Comparison of ENCODE assay signal across 16 cellular contexts in genomic region chr16:1680361-1680760, GRCh38. TPM values are rescaled to one million over a fixed set of nuclear protein-coding genes. Genes with fewer than 3 reads are reported as not detected.
A peak's percentile ranks its signal among the peaks of the same experiment; 100 is the strongest.
DNase-seq lines count a peak whose midpoint lies in the region; ATAC-seq and TF ChIP-seq lines count a peak whose summit lies in the region.
"Had no signal": no experiment of that assay in that cellular context is flagged by ENCODE, and none has a peak within 500 bp of the region (broad histone marks: within the 10 kb centered on the region; RNA-seq: fewer than 3 reads in every experiment).

No MANE protein-coding gene starts in this region.

- H3K4me1 ChIP-seq in GM23338 (ENCODE audit: insufficient read depth) (peaks cover 31% of the 10 kb centered on the region), OCI-LY7 (ENCODE audit: insufficient read depth, low read length, poor library complexity, severe bottlenecking) (peaks cover 22% of the 10 kb centered on the region)

- no peaks in the 10 kb centered on the region for H3K9me3 Mint-ChIP-seq in CD4-positive, alpha-beta T cell
- no peaks in the 10 kb centered on the region for H3K9me3 Mint-ChIP-seq in GM23338
- no peaks in the 10 kb centered on the region for H3K9me3 Mint-ChIP-seq in activated T-helper 2 cell treated with anti-CD3 and anti-CD28 coated beads, Interferon-gamma antibody, Interleukin-2, Interleukin-4, amounts not matched to agents 10 μg/mL and 5 μg/mL and 100 μg/mL, durations not matched to agents 14 hours and 24 hours and 36 hours
- H3K9me3 Mint-ChIP-seq in mesothelial cell of epicardium = no peaks in the 10 kb centered on the region

- H3K27me3 Mint-ChIP-seq in CD4-positive, alpha-beta T cell = no peaks in the 10 kb centered on the region
- H3K27me3 Mint-ChIP-seq in GM23338 (ENCODE audit: insufficient read depth, low read depth, poor library complexity) (peaks cover 14% of the 10 kb centered on the region), mesothelial cell of epicardium (ENCODE audit: low read depth) (no peaks in the 10 kb centered on the region)
- no peaks in the 10 kb centered on the region for H3K27me3 Mint-ChIP-seq in activated T-helper 2 cell treated with anti-CD3 and anti-CD28 coated beads, Interferon-gamma antibody, Interleukin-2, Interleukin-4, amounts not matched to agents 10 μg/mL and 5 μg/mL and 100 μg/mL, durations not matched to agents 14 hours and 24 hours and 36 hours (ENCODE audit: low read depth)

- H3K36me3 ChIP-seq in GM23338 (ENCODE audit: insufficient read depth) (peaks cover 17% of the 10 kb centered on the region; the same call in 1 of the 2 replicates), OCI-LY7 (ENCODE audit: insufficient read depth, low read length) (peaks cover 57% of the 10 kb centered on the region)
- H3K36me3 ChIP-seq: ovary had no signal

- no peak overlapping the region for H3K27ac ChIP-seq in CD4-positive, alpha-beta T cell (ENCODE audit: low read depth, low read length)
- H3K27ac ChIP-seq in GM23338 (ENCODE audit: low read depth) (0 out of 2 replicates have a peak overlapping the region, but pooled peaks have one; percentile 55), OCI-LY7 (ENCODE audit: low read depth, low read length, poor library complexity, severe bottlenecking) (no peak overlapping the region)
- H3K27ac ChIP-seq: heart left ventricle, left ventricle myocardium inferior, ovary, upper lobe of left lung had no signal

- peaks cover 9% of the 10 kb centered on the region; the same call in 1 of the 2 replicates for H3F3A ChIP-seq in GM23338 (replicated peaks; ENCODE audit: low read depth)

- CTCF ChIA-PET in CD4-positive, alpha-beta T cell (lab: Charles Lee) = interaction anchor here (1.0 kb wide), 1 partner anchor 25 kb away, joined by 3 read pairs; no protein-coding TSS in a partner anchor
- CTCF ChIA-PET in OCI-LY7 (lab: Charles Lee; ENCODE audit: unreplicated experiment) = no interaction called here

- POLR2A ChIA-PET in CD4-positive, alpha-beta T cell (lab: Charles Lee) = no interaction called here
- POLR2A ChIA-PET in OCI-LY7 (lab: Charles Lee) = no interaction called here

- TF ChIP-seq CTCF in CD4-positive, alpha-beta T cell (IDR thresholded peaks at IDR 0.05) = no peak
- TF ChIP-seq CTCF in GM23338 (conservative IDR thresholded peaks at IDR 0.05; ENCODE audit: low read depth in 2 of 2) = no peak
- TF ChIP-seq CTCF in mesothelial cell of epicardium (IDR thresholded peaks at IDR 0.05; ENCODE audit: unreplicated experiment) = no peak
- TF ChIP-seq CTCF in OCI-LY7 (conservative IDR thresholded peaks at IDR 0.05; ENCODE audit: low read length) = no peak

- H3K79me2 ChIP-seq in GM23338 (replicated peaks; ENCODE audit: insufficient read depth) (peaks cover 70% of the 10 kb centered on the region), OCI-LY7 (ENCODE audit: insufficient read depth, low read depth, low read length) (peaks cover 64% of the 10 kb centered on the region)

- H4K20me1 ChIP-seq in GM23338 (replicated peaks; ENCODE audit: insufficient read depth) (peaks cover 71% of the 10 kb centered on the region), OCI-LY7 (ENCODE audit: insufficient read depth, low read length) (peaks cover 27% of the 10 kb centered on the region)

- H3K36me3 Mint-ChIP-seq in CD4-positive, alpha-beta T cell (ENCODE audit: low read depth) = peaks cover 14% of the 10 kb centered on the region
- H3K36me3 Mint-ChIP-seq in GM23338 (ENCODE audit: low read depth) (peaks cover 44% of the 10 kb centered on the region), mesothelial cell of epicardium (peaks cover 9% of the 10 kb centered on the region)
- H3K36me3 Mint-ChIP-seq in activated T-helper 2 cell treated with anti-CD3 and anti-CD28 coated beads, Interferon-gamma antibody, Interleukin-2, Interleukin-4, amounts not matched to agents 10 μg/mL and 5 μg/mL and 100 μg/mL, durations not matched to agents 14 hours and 24 hours and 36 hours (ENCODE audit: low read depth) = peaks cover 41% of the 10 kb centered on the region

- peak overlapping the region; percentile 51 for H3K4me3 Mint-ChIP-seq in CD4-positive, alpha-beta T cell
- H3K4me3 Mint-ChIP-seq in GM23338 = peak overlapping the region; percentile 97
- peak overlapping the region; percentile 21 for H3K4me3 Mint-ChIP-seq in activated T-helper 2 cell treated with anti-CD3 and anti-CD28 coated beads, Interferon-gamma antibody, Interleukin-2, Interleukin-4, amounts not matched to agents 10 μg/mL and 5 μg/mL and 100 μg/mL, durations not matched to agents 14 hours and 24 hours and 36 hours (ENCODE audit: low read depth)
- H3K4me3 Mint-ChIP-seq in mesothelial cell of epicardium = peak overlapping the region; percentile 84

- H3K4me3 ChIP-seq in GM23338 (peak overlapping the region; percentile 91; the same call in 1 of the 2 replicates), OCI-LY7 (ENCODE audit: low read depth, low read length, poor library complexity, severe bottlenecking) (no peak overlapping the region)
- H3K4me3 ChIP-seq: heart left ventricle, left ventricle myocardium inferior, ovary, upper lobe of left lung had no signal

- no peak for ATAC-seq in CD4-positive, alpha-beta T cell (ENCODE audit: poor library complexity)
- ATAC-seq in GM23338 = no peak
- ATAC-seq: heart left ventricle had no signal

- no peaks in the 10 kb centered on the region for H3K9me2 ChIP-seq in GM23338 (ENCODE audit: insufficient read depth)
- no peaks in the 10 kb centered on the region for H3K9me2 ChIP-seq in OCI-LY7 (ENCODE audit: insufficient read depth, low read length)

- H3K9me3 ChIP-seq in CD4-positive, alpha-beta T cell (ENCODE audit: control insufficient read depth, low read length) = no peaks in the 10 kb centered on the region
- no peaks in the 10 kb centered on the region for H3K9me3 ChIP-seq in OCI-LY7 (ENCODE audit: low read length)
- H3K9me3 ChIP-seq: heart left ventricle, left ventricle myocardium inferior, MG63, ovary, upper lobe of left lung had no signal

- peak overlapping the region; percentile 86 for H3K4me2 ChIP-seq in GM23338
- H3K4me2 ChIP-seq in OCI-LY7 (ENCODE audit: low read length) = no peak overlapping the region; the same call in 1 of the 2 replicates

- intact Hi-C loops in CD4-positive, alpha-beta T cell (cut with DNase I, micrococcal nuclease) = no loop called here
- intact Hi-C loops in activated T-helper 2 cell treated with anti-CD3 and anti-CD28 coated beads, Interferon-gamma antibody, Interleukin-2, Interleukin-4, amounts not matched to agents 10 μg/mL and 5 μg/mL and 100 μg/mL, durations not matched to agents 14 hours and 24 hours and 36 hours (cut with micrococcal nuclease) = no loop called here
- intact Hi-C loops in OCI-LY7 (cut with micrococcal nuclease; ENCODE audit: unreplicated experiment) = no loop called here

- no peaks in the 10 kb centered on the region for H3K27me3 ChIP-seq in CD4-positive, alpha-beta T cell (ENCODE audit: control insufficient read depth, insufficient read depth, low read length)
- no peaks in the 10 kb centered on the region for H3K27me3 ChIP-seq in GM23338 (ENCODE audit: insufficient read depth)
- H3K27me3 ChIP-seq: heart left ventricle, MG63, ovary, upper lobe of left lung had no signal

- peaks cover 37% of the 10 kb centered on the region for H3K4me1 Mint-ChIP-seq in CD4-positive, alpha-beta T cell (ENCODE audit: low read depth)
- H3K4me1 Mint-ChIP-seq in GM23338 = peaks cover 36% of the 10 kb centered on the region
- H3K4me1 Mint-ChIP-seq in activated T-helper 2 cell treated with anti-CD3 and anti-CD28 coated beads, Interferon-gamma antibody, Interleukin-2, Interleukin-4, amounts not matched to agents 10 μg/mL and 5 μg/mL and 100 μg/mL, durations not matched to agents 14 hours and 24 hours and 36 hours (ENCODE audit: low read depth) = peaks cover 20% of the 10 kb centered on the region
- peaks cover 19% of the 10 kb centered on the region for H3K4me1 Mint-ChIP-seq in mesothelial cell of epicardium

- no peak overlapping the region for H3K27ac Mint-ChIP-seq in CD4-positive, alpha-beta T cell
- peak overlapping the region; percentile 89 for H3K27ac Mint-ChIP-seq in GM23338
- no peak overlapping the region for H3K27ac Mint-ChIP-seq in activated T-helper 2 cell treated with anti-CD3 and anti-CD28 coated beads, Interferon-gamma antibody, Interleukin-2, Interleukin-4, amounts not matched to agents 10 μg/mL and 5 μg/mL and 100 μg/mL, durations not matched to agents 14 hours and 24 hours and 36 hours
- H3K27ac Mint-ChIP-seq in mesothelial cell of epicardium = peak overlapping the region; percentile 43

- H2AFZ ChIP-seq in GM23338 = no peak overlapping the region
- H2AFZ ChIP-seq in OCI-LY7 (ENCODE audit: low read length) = no peak overlapping the region

- no peak for DNase-seq in CD4-positive, alpha-beta T cell
- DNase-seq in GM23338 (ENCODE audit: low spot score) = no peak
- DNase-seq in activated T-helper 2 cell treated with anti-CD3 and anti-CD28 coated beads, Interferon-gamma antibody, Interleukin-2, Interleukin-4, amounts not matched to agents 10 μg/mL and 5 μg/mL and 100 μg/mL, durations not matched to agents 14 hours and 24 hours and 36 hours (ENCODE audit: low spot score) = no peak
- no peak for DNase-seq in mesothelial cell of epicardium (ENCODE audit: low spot score in 2 of 2, unreplicated experiment in 2 of 2)
- no peak for DNase-seq in OCI-LY7 (ENCODE audit: low spot score)
- DNase-seq in COR-L47 (lab: John Stamatoyannopoulos, UW) = no peak
- no peak for DNase-seq in NCI-H146 treated with DMSO at 0.1 percent for 48 hours (lab: John Stamatoyannopoulos, UW; ENCODE audit: unreplicated experiment)
- DNase-seq in stimulated activated CD4-positive, alpha-beta T cell treated with anti-CD3 and anti-CD28 coated beads, Interleukin-4, amount 100 ng/mL, for 24 hours = no peak
- DNase-seq: activated T-cell treated with anti-CD3 and anti-CD28 coated beads for 4 hours, heart left ventricle, left ventricle myocardium inferior, MG63, NCI-H2171 treated with DMSO at 0.1 percent for 48 hours, ovary, T-helper 9 cell, upper lobe of left lung had no signal

- no TSS peak for BruUV-seq in OCI-LY7 (replicated peaks; lab: Mats Ljungman, UMichigan)

RNA-seq across cellular contexts. Expression of gene JPT2, which starts 2.3 kb away (rescaled TPM):
- total RNA-seq in CD4-positive, alpha-beta T cell = 1 to 10 TPM; 2.5 to 3.2 TPM
- 139 and 140 TPM in 2 replicates for total RNA-seq in GM23338 (2014; rRNA removed; shearing (Covaris generic))
- polyA plus RNA-seq in GM23338 (2016; fragmentation: Nextera tagmentation; extraction: Ambion mirVana) = 43.8 and 47.1 TPM in 2 replicates
- total RNA-seq in activated T-helper 2 cell treated with anti-CD3 and anti-CD28 coated beads, Interferon-gamma antibody, Interleukin-2, Interleukin-4, amounts not matched to agents 10 μg/mL and 5 μg/mL and 100 μg/mL, durations not matched to agents 14 hours and 24 hours and 36 hours = 95.0 and 98.0 TPM in 2 replicates
- total RNA-seq in mesothelial cell of epicardium (72.9 to 78.3 TPM (median 73.9 TPM) in 3 replicates), OCI-LY7 (2022) (75.2 and 80.3 TPM in 2 replicates)
- total RNA-seq in OCI-LY7 (2014; rRNA removed; shearing (Covaris generic)) = 48.3 and 67.4 TPM in 2 replicates

RNA-seq across cellular contexts. Expression of gene MAPK8IP3, which starts 25.6 kb away (rescaled TPM):
- total RNA-seq in CD4-positive, alpha-beta T cell = 100 to 1,000 TPM; 290 to 297 TPM
- 52.2 and 58.4 TPM in 2 replicates for total RNA-seq in GM23338 (2014; rRNA removed; shearing (Covaris generic))
- 10.7 and 11.3 TPM in 2 replicates for polyA plus RNA-seq in GM23338 (2016; fragmentation: Nextera tagmentation; extraction: Ambion mirVana)
- total RNA-seq in activated T-helper 2 cell treated with anti-CD3 and anti-CD28 coated beads, Interferon-gamma antibody, Interleukin-2, Interleukin-4, amounts not matched to agents 10 μg/mL and 5 μg/mL and 100 μg/mL, durations not matched to agents 14 hours and 24 hours and 36 hours = 74.8 and 77.5 TPM in 2 replicates
- total RNA-seq in mesothelial cell of epicardium = 162 to 182 TPM (median 162 TPM) in 3 replicates
- 95.9 and 114 TPM in 2 replicates for total RNA-seq in OCI-LY7 (2014; rRNA removed; shearing (Covaris generic))
- total RNA-seq in OCI-LY7 (2022) = 130 and 133 TPM in 2 replicates

Comparison
In these comparisons a context has a peak if more than half of its experiments do, and no peak if none do; other contexts are left out.
1. H3K27ac Mint-ChIP-seq: peak in GM23338 (single experiment) and mesothelial cell of epicardium (single experiment); none in CD4-positive, alpha-beta T cell (single experiment) and activated T-helper 2 cell treated with anti-CD3 and anti-CD28 coated beads, Interferon-gamma antibody, Interleukin-2, Interleukin-4, amounts not matched to agents 10 μg/mL and 5 μg/mL and 100 μg/mL, durations not matched to agents 14 hours and 24 hours and 36 hours (single experiment).
2. H3K4me3 Mint-ChIP-seq: peak in every context shown above with its lines; median percentile 97 in GM23338; 84 in mesothelial cell of epicardium; 51 in CD4-positive, alpha-beta T cell; 21 in activated T-helper 2 cell treated with anti-CD3 and anti-CD28 coated beads, Interferon-gamma antibody, Interleukin-2, Interleukin-4, amounts not matched to agents 10 μg/mL and 5 μg/mL and 100 μg/mL, durations not matched to agents 14 hours and 24 hours and 36 hours.
3. RNA of gene JPT2, which starts 2.3 kb away (total RNA-seq): 139 to 140 TPM in GM23338, 95.0 to 98.0 TPM in activated T-helper 2 cell treated with anti-CD3 and anti-CD28 coated beads, Interferon-gamma antibody, Interleukin-2, Interleukin-4, amounts not matched to agents 10 μg/mL and 5 μg/mL and 100 μg/mL, durations not matched to agents 14 hours and 24 hours and 36 hours, 48.3 to 80.3 TPM in OCI-LY7 and 72.9 to 78.3 TPM in mesothelial cell of epicardium; 2.5 to 3.2 TPM in CD4-positive, alpha-beta T cell; every median in the first group is over 10 times any median in the second.